18 cellular contexts compared by ENCODE assay signal in the genomic region with DNA sequence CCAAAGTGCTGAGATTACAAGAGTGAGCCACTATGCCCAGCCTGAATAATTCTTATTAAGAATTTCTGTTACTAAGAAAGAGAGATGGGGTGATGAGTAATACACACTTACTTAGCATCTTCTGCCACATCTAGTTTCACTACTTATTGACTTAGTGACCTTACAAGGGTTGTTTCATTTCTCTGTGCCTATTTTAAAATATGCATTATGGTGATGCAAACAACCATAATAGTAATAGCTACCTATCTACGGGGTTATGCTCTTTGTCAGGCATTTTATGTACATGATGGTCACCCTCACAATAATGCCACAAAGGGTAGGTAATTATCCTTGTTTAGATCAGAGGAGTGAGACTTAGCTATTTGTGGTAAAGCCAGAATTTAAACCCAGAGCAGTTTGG.
A peak's percentile ranks its signal among the peaks of the same experiment; 100 is the strongest.
DNase-seq lines count a peak whose midpoint lies in the region; ATAC-seq and TF ChIP-seq lines count a peak whose summit lies in the region.
"Had no signal": no experiment of that assay in that cellular context is flagged by ENCODE, and none has a peak within 500 bp of the region (broad histone marks: within the 10 kb centered on the region; RNA-seq: fewer than 3 reads in every experiment).

No MANE protein-coding gene starts in this region.

- H3K4me1 Mint-ChIP-seq in activated T-cell treated with anti-CD3 and anti-CD28 coated beads, Interleukin-2, amount 50 U/mL, for 72 hours (ENCODE audit: low read depth) = peaks cover 4% of the 10 kb centered on the region
- H3K4me1 Mint-ChIP-seq in stimulated activated naive CD8-positive, alpha-beta T cell treated with anti-CD3 and anti-CD28 coated beads, Interleukin-15, amount 100 ng/mL, for 72 hours = no peaks in the 10 kb centered on the region
- H3K4me1 Mint-ChIP-seq: mesothelial cell of epicardium had no signal

- intact Hi-C loops in right lobe of liver (cut with DNase I) = no loop called here

- no peak overlapping the region for H3K27ac ChIP-seq in right lobe of liver
- H3K27ac ChIP-seq: A549, SJSA1 had no signal

- ATAC-seq in activated T-cell treated with anti-CD3 and anti-CD28 coated beads, Interleukin-2, amount 50 U/mL, for 72 hours (replicated peaks in 1 of 2) = peak; percentile 31 to 81
- peak; percentile 96 for ATAC-seq in GM21619 (IDR thresholded peaks at IDR 0.05; ENCODE audit: unreplicated experiment)
- peak; percentile 97 for ATAC-seq in HG03095 (IDR thresholded peaks at IDR 0.05; ENCODE audit: unreplicated experiment)
- peak; percentile 81 for ATAC-seq in stimulated activated naive CD8-positive, alpha-beta T cell treated with anti-CD3 and anti-CD28 coated beads, Interleukin-15, amount 100 ng/mL, for 72 hours
- no peak for ATAC-seq in right lobe of liver
- ATAC-seq: A549; activated CD4-positive, CD25-positive, alpha-beta regulatory T cell treated with anti-CD3 and anti-CD28 coated beads, Interleukin-2, amount 50 U/mL, for 24 hours had no signal

- H3K27ac Mint-ChIP-seq in activated T-cell treated with anti-CD3 and anti-CD28 coated beads, Interleukin-2, amount 50 U/mL, for 72 hours = no peak overlapping the region
- H3K27ac Mint-ChIP-seq in stimulated activated naive CD8-positive, alpha-beta T cell treated with anti-CD3 and anti-CD28 coated beads, Interleukin-15, amount 100 ng/mL, for 72 hours = no peak overlapping the region
- H3K27ac Mint-ChIP-seq: mesothelial cell of epicardium, progenitor cell of endocrine pancreas had no signal

- TF ChIP-seq CTCF in right lobe of liver (IDR thresholded peaks at IDR 0.05) = no peak

- WGBS in right lobe of liver (ENCODE audit: insufficient coverage, low coverage, low lambda C conversion rate, missing lambda C conversion rate) = 56% methylated on average over 1 of the region's 1 CpG

- H3K27me3 ChIP-seq in right lobe of liver = no peaks in the 10 kb centered on the region
- H3K27me3 ChIP-seq: SJSA1 had no signal

- no peaks in the 10 kb centered on the region for H3K36me3 Mint-ChIP-seq in activated T-cell treated with anti-CD3 and anti-CD28 coated beads, Interleukin-2, amount 50 U/mL, for 72 hours (ENCODE audit: insufficient read depth in 2 of 2)
- H3K36me3 Mint-ChIP-seq: mesothelial cell of epicardium had no signal

- DNase-seq in activated T-cell treated with anti-CD3 and anti-CD28 coated beads, Interleukin-2, amount 50 U/mL, for 72 hours = no peak
- no peak for DNase-seq in activated T-cell treated with anti-CD3 and anti-CD28 coated beads, Interleukin-2, amount 50 U/mL, for 48 hours
- no peak for DNase-seq in stimulated activated naive CD8-positive, alpha-beta T cell treated with anti-CD3 and anti-CD28 coated beads, Interleukin-15, amount 100 ng/mL, for 72 hours
- no peak for DNase-seq in right lobe of liver
- DNase-seq in NCI-H2029 treated with DMSO at 0.1 percent for 48 hours (lab: John Stamatoyannopoulos, UW) = no peak
- no peak for DNase-seq in activated CD4-positive, alpha-beta T cell treated with anti-CD3 and anti-CD28 coated beads for 1 hour
- DNase-seq: activated naive CD4-positive, alpha-beta T cell; erythroblast; NCI-H774; stimulated activated CD4-positive, alpha-beta T cell treated with anti-CD3 and anti-CD28 coated beads, Interleukin-4, amount 100 ng/mL, for 1 hour; substantia nigra had no signal

- H3K36me3 ChIP-seq in right lobe of liver = no peaks in the 10 kb centered on the region
- H3K36me3 ChIP-seq: SJSA1 had no signal

- no peak overlapping the region for H3K4me3 ChIP-seq in right lobe of liver
- H3K4me3 ChIP-seq: A549, SJSA1 had no signal

- H3K27me3 Mint-ChIP-seq in activated T-cell treated with anti-CD3 and anti-CD28 coated beads, Interleukin-2, amount 50 U/mL, for 72 hours (ENCODE audit: low read depth) = no peaks in the 10 kb centered on the region
- H3K27me3 Mint-ChIP-seq in stimulated activated naive CD8-positive, alpha-beta T cell treated with anti-CD3 and anti-CD28 coated beads, Interleukin-15, amount 100 ng/mL, for 72 hours = no peaks in the 10 kb centered on the region

- TF ChIP-seq POLR2A in right lobe of liver (IDR thresholded peaks at IDR 0.05) = no peak

- peaks cover 0 to 6% (median 0%) of the 10 kb centered on the region in 4 donors for H3K4me1 ChIP-seq in right lobe of liver
- H3K4me1 ChIP-seq: A549, SJSA1 had no signal

- no peaks in the 10 kb centered on the region for H3K9me3 ChIP-seq in right lobe of liver
- H3K9me3 ChIP-seq: A549, SJSA1 had no signal

- no peaks in the 10 kb centered on the region for H3K9me3 Mint-ChIP-seq in activated T-cell treated with anti-CD3 and anti-CD28 coated beads, Interleukin-2, amount 50 U/mL, for 72 hours
- no peaks in the 10 kb centered on the region for H3K9me3 Mint-ChIP-seq in stimulated activated naive CD8-positive, alpha-beta T cell treated with anti-CD3 and anti-CD28 coated beads, Interleukin-15, amount 100 ng/mL, for 72 hours
- H3K9me3 Mint-ChIP-seq: mesothelial cell of epicardium had no signal

- H3K4me3 Mint-ChIP-seq in activated T-cell treated with anti-CD3 and anti-CD28 coated beads, Interleukin-2, amount 50 U/mL, for 72 hours = no peak overlapping the region
- no peak overlapping the region for H3K4me3 Mint-ChIP-seq in stimulated activated naive CD8-positive, alpha-beta T cell treated with anti-CD3 and anti-CD28 coated beads, Interleukin-15, amount 100 ng/mL, for 72 hours
- H3K4me3 Mint-ChIP-seq: mesothelial cell of epicardium had no signal

Comparison
In these comparisons a context has a peak if more than half of its experiments do, and no peak if none do; other contexts are left out.
1. ATAC-seq: peak in activated T-cell treated with anti-CD3 and anti-CD28 coated beads, Interleukin-2, amount 50 U/mL, for 72 hours (2 of 2), GM21619 (single experiment), HG03095 (single experiment) and stimulated activated naive CD8-positive, alpha-beta T cell treated with anti-CD3 and anti-CD28 coated beads, Interleukin-15, amount 100 ng/mL, for 72 hours (single experiment); none in right lobe of liver (0 of 4).